8 cellular contexts compared by ENCODE assay signal in the genomic region with DNA sequence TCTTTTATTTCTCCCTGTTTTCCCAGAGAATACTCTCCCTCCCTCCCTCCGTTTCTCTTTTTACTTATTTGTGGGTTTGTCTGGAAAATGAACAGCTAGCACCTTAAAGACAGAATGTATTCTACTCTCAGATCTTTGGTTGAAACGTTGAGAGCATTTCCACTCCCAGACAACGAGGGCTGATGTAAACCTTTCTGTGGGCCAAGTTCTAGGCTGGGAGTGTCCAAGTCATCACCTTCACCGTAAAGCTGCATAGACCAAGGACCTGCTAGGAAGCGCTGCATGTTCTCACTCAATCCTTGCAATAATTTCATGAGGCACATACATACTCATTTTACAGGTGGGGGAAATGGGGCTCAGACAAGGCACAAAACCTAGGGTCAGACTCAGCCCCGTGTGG. TPM values are rescaled to one million over a fixed set of nuclear protein-coding genes. Genes with fewer than 3 reads are reported as not detected.
DNase-seq lines count a peak whose midpoint lies in the region; ATAC-seq and TF ChIP-seq lines count a peak whose summit lies in the region.

No MANE protein-coding gene starts in this region.

- intact Hi-C loops in Caco-2 (cut with micrococcal nuclease; ENCODE audit: unreplicated experiment): no loop called here
- intact Hi-C loops in ovary (cut with DNase I): loop anchor here in 2 of 4 donors (2.0 to 10.0 kb wide), 3 partner anchors 31 to 109 kb away; a partner anchor contains a TSS

- H3K4me1 ChIP-seq in Caco-2: peaks cover 89% of the 10 kb centered on the region
- peaks cover 73% of the 10 kb centered on the region for H3K4me1 ChIP-seq in SJCRH30
- peaks cover 37% of the 10 kb centered on the region for H3K4me1 ChIP-seq in endodermal cell (ENCODE audit: control insufficient read depth, insufficient read depth, low read length)
- H3K4me1 ChIP-seq in ovary (ENCODE audit: insufficient read depth): peaks cover 47% of the 10 kb centered on the region

- no peaks in the 10 kb centered on the region for H3K27me3 Mint-ChIP-seq in Caco-2 (ENCODE audit: insufficient read depth, unreplicated experiment)
- H3K27me3 Mint-ChIP-seq in endodermal cell (ENCODE audit: insufficient read depth): no peaks in the 10 kb centered on the region

- no TSS peak for BruUV-seq in Caco-2 (replicated peaks; lab: Mats Ljungman, UMichigan)

- DNase-seq in Caco-2: no peak
- no peak for DNase-seq in SJCRH30
- no peak for DNase-seq in endodermal cell
- DNase-seq in ovary: no peak
- no peak for DNase-seq in amniotic stem cell (lab: John Stamatoyannopoulos, UW)
- DNase-seq in MV-4-11 (lab: John Stamatoyannopoulos, UW): no peak
- no peak for DNase-seq in HuH-7.5 (ENCODE audit: low spot score)

- H3K36me3 ChIP-seq in Caco-2 (ENCODE audit: control insufficient read depth, insufficient read depth, low read length): peaks cover 2% of the 10 kb centered on the region; the same call in 1 of the 2 replicates
- peaks cover 3% of the 10 kb centered on the region; the same call in 1 of the 2 replicates for H3K36me3 ChIP-seq in SJCRH30
- H3K36me3 ChIP-seq in endodermal cell (ENCODE audit: control insufficient read depth, insufficient read depth, low read length): peaks cover 22% of the 10 kb centered on the region
- H3K36me3 ChIP-seq in ovary: no peaks in the 10 kb centered on the region

- H3K9me3 Mint-ChIP-seq in Caco-2 (ENCODE audit: unreplicated experiment) (no peaks in the 10 kb centered on the region), endodermal cell (no peaks in the 10 kb centered on the region)

- TF ChIP-seq POLR2A in ovary (IDR thresholded peaks at IDR 0.05): no peak

- H3K4me3 ChIP-seq in Caco-2 (ENCODE audit: low read depth, low read length): no peak overlapping the region
- no peak overlapping the region for H3K4me3 ChIP-seq in SJCRH30
- no peak overlapping the region for H3K4me3 ChIP-seq in endodermal cell (ENCODE audit: low read length)
- H3K4me3 ChIP-seq in ovary: peak overlapping the region; percentile 27

- peak overlapping the region; percentile 10; the same call in 1 of the 2 replicates for H3K27ac ChIP-seq in SJCRH30
- H3K27ac ChIP-seq in endodermal cell (ENCODE audit: low read depth, low read length): no peak overlapping the region
- peak overlapping the region; percentile 50 to 76 for H3K27ac ChIP-seq in ovary

- no peaks in the 10 kb centered on the region for H3K9me3 ChIP-seq in Caco-2
- H3K9me3 ChIP-seq in SJCRH30 (replicated peaks): no peaks in the 10 kb centered on the region
- no peaks in the 10 kb centered on the region for H3K9me3 ChIP-seq in endodermal cell (ENCODE audit: control insufficient read depth, low read length)
- no peaks in the 10 kb centered on the region for H3K9me3 ChIP-seq in ovary

- H3K9ac ChIP-seq in endodermal cell (ENCODE audit: extremely low read depth, low read length, poor library complexity, severe bottlenecking): no peak overlapping the region

- no peak for ATAC-seq in HG03175 (IDR thresholded peaks at IDR 0.05; ENCODE audit: unreplicated experiment)

- H3K27me3 ChIP-seq in Caco-2 (replicated peaks; ENCODE audit: control insufficient read depth, insufficient read depth, low read length): no peaks in the 10 kb centered on the region
- H3K27me3 ChIP-seq in SJCRH30: no peaks in the 10 kb centered on the region
- H3K27me3 ChIP-seq in endodermal cell (ENCODE audit: control insufficient read depth, insufficient read depth, low read length, poor library complexity, severe bottlenecking): no peaks in the 10 kb centered on the region
- H3K27me3 ChIP-seq in ovary: no peaks in the 10 kb centered on the region

- H3K36me3 Mint-ChIP-seq in Caco-2 (ENCODE audit: insufficient read depth, unreplicated experiment) (peaks cover 92% of the 10 kb centered on the region), endodermal cell (ENCODE audit: low read depth) (peaks cover 13% of the 10 kb centered on the region)

- no peak for TF ChIP-seq CTCF in Caco-2 (IDR thresholded peaks at IDR 0.05; ENCODE audit: insufficient read depth in 1 of 2, low read depth in 1 of 2, low read length in 1 of 2, severe bottlenecking in 1 of 2, unreplicated experiment in 1 of 2)
- TF ChIP-seq CTCF in endodermal cell (conservative IDR thresholded peaks at IDR 0.05): no peak
- TF ChIP-seq CTCF in ovary (IDR thresholded peaks at IDR 0.05): no peak

- peak overlapping the region; percentile 94 for H3K27ac Mint-ChIP-seq in Caco-2 (ENCODE audit: unreplicated experiment)
- H3K27ac Mint-ChIP-seq in endodermal cell: peak overlapping the region; percentile 20

- no peak for TF ChIP-seq EP300 in ovary (IDR thresholded peaks at IDR 0.05)

- 83 to 94% methylated on average over 4 to 5 of the region's 6 CpGs for WGBS in endodermal cell (ENCODE audit: insufficient coverage in 1 of 2, insufficient read length in 1 of 2), 2 experiments
- 16 to 24% (median 22%) methylated on average over 6 of the region's 6 CpGs for WGBS in ovary, 3 donors

- CTCF ChIA-PET in Caco-2 (lab: Charles Lee): interaction anchor here (0.6 to 0.9 kb wide), 2 partner anchors 115 to 134 kb away, joined by 3 read pairs; no protein-coding TSS in a partner anchor

- POLR2A ChIA-PET in Caco-2 (lab: Charles Lee): interaction anchor here (0.6 kb wide), 2 partner anchors 15 to 25 kb away, joined by 4 read pairs; no protein-coding TSS in a partner anchor

- H3K4me3 Mint-ChIP-seq in Caco-2 (ENCODE audit: unreplicated experiment) (no peak overlapping the region), endodermal cell (no peak overlapping the region)

- peaks cover 65% of the 10 kb centered on the region for H3K4me1 Mint-ChIP-seq in Caco-2 (ENCODE audit: low read depth, unreplicated experiment)
- peaks cover 65% of the 10 kb centered on the region for H3K4me1 Mint-ChIP-seq in endodermal cell

RNA-seq across cellular contexts. Expression of a gene that starts 32.4 kb away (rescaled TPM):
- total RNA-seq in Caco-2 (2022) (513 and 539 TPM in 2 replicates), endodermal cell (100 to 1,000 TPM; 270 to 288 TPM), ovary (100 to 1,000 TPM; 128 to 452 (median 348) TPM)
- total RNA-seq in SJCRH30 (2014; rRNA removed; shearing (Covaris generic)): 151 TPM in 2 replicates
- 131 TPM for polyA plus RNA-seq in endodermal cell (2013, experiment 1 of 2)
- 136 TPM for polyA plus RNA-seq in endodermal cell (2013, experiment 2 of 2)
- polyA plus RNA-seq in ovary: 100 to 1,000 TPM; 196 to 530 TPM
